In the genomic region with DNA sequence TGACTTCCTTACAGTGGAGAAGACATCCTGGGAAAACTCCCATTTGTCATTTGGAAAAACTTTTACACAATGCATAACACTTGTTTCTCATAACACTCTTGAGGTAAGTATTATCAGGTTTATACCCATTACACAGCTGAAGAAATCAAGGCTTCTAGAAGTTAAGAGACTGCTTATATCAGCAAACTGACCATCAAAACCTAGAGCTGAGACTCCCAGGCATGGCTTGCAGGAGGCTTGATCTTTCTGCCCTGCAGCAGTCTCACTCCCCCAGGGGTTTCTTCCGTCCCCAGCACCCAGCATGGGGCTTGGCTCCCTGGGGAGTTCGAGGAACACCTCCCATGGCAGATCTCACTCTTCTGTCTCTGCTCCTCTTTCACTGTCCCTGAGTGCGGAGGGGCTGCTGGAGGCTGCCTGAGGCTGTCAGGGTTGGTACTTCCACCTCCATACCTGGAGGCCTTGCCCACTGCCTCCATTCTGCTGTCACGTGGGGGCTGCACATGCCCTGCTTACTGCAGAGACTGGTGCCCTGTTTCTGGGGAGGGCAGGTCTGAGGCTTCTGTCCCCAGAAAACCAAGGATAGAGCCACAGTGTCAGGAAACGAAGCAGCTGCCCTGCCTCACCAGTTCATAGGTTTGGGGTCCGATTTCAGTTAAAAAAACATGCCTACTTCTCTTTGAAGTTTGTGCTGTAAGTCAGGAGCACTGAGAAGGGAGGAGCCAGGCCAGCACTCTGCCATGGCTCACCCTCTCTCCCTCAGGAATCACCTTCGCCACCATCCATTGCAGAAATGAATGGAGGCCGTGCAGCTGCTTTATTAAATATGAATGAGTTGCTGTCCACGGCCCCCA, we compare ENCODE assay signal across 30 cellular contexts.
DNase-seq lines count a peak whose midpoint lies in the region; ATAC-seq, FAIRE-seq and TF ChIP-seq lines count a peak whose summit lies in the region.
"Had no signal": no experiment of that assay in that cellular context is flagged by ENCODE, and none has a peak within 500 bp of the region (broad histone marks: within the 10 kb centered on the region; RNA-seq: fewer than 3 reads in every experiment).

No MANE protein-coding gene starts in this region.

- H3K27me3 ChIP-seq in GM23338 (ENCODE audit: insufficient read depth) (no peaks in the 10 kb centered on the region), Karpas-422 (ENCODE audit: low read length) (no peaks in the 10 kb centered on the region), spleen (replicated peaks in 1 of 7) (no peaks in the 10 kb centered on the region), transverse colon (no peaks in the 10 kb centered on the region)
- H3K27me3 ChIP-seq: ascending aorta, colonic mucosa, sigmoid colon, SJSA1 had no signal

- in situ Hi-C loops in transverse colon (cut with MboI; ENCODE audit: low pct_ligation_motif_present in 1 of 4, low pct_unique_long_range_greater_than_20kb in 1 of 4, low sequenced_read_pairs in 3 of 4) = no loop called here

- H3K27ac ChIP-seq in GM23338 (ENCODE audit: low read depth) (no peak overlapping the region), Karpas-422 (ENCODE audit: low read length) (no peak overlapping the region), kidney (ENCODE audit: low read depth in 2 of 2, low read length in 2 of 2) (no peak overlapping the region), spleen (no peak overlapping the region), transverse colon (no peak overlapping the region)
- H3K27ac ChIP-seq: ascending aorta, colonic mucosa, KMS-11, neutrophil, sigmoid colon, SJSA1, tibial artery, VCaP had no signal

- TF ChIP-seq CTCF in GM23338 (conservative IDR thresholded peaks at IDR 0.05; ENCODE audit: low read depth in 2 of 2) (no peak), kidney (IDR thresholded peaks at IDR 0.05; ENCODE audit: borderline replicate concordance, extremely low read depth, insufficient read depth) (no peak), spleen (IDR thresholded peaks at IDR 0.05 in 8 of 11, conservative IDR thresholded peaks at IDR 0.05 in 3 of 11) (no peak), transverse colon (IDR thresholded peaks at IDR 0.05) (no peak)

- no peak for ATAC-seq in GM23338
- ATAC-seq: left ventricle myocardium superior had no signal

- H3K4me1 ChIP-seq in GM23338 (ENCODE audit: insufficient read depth) = peaks cover 3% of the 10 kb centered on the region; the same call in 1 of the 2 replicates
- H3K4me1 ChIP-seq in Karpas-422 (ENCODE audit: low read length) = peaks cover 54% of the 10 kb centered on the region
- no peaks in the 10 kb centered on the region for H3K4me1 ChIP-seq in kidney (ENCODE audit: control insufficient read depth in 1 of 2, insufficient read depth in 1 of 2, low read depth in 1 of 2, low read length in 2 of 2)
- H3K4me1 ChIP-seq in spleen = peaks cover 0 to 24% (median 2%) of the 10 kb centered on the region in 6 donors
- H3K4me1 ChIP-seq in transverse colon = no peaks in the 10 kb centered on the region
- H3K4me1 ChIP-seq: ascending aorta, colonic mucosa, sigmoid colon, SJSA1, tibial artery had no signal

- H4K20me1 ChIP-seq in GM23338 (replicated peaks; ENCODE audit: insufficient read depth) = no peaks in the 10 kb centered on the region
- 0 out of 2 replicates have a peak, but pooled peaks cover 4% of the 10 kb centered on the region for H4K20me1 ChIP-seq in Karpas-422 (ENCODE audit: insufficient read depth, low read depth, low read length)

- H3K27ac Mint-ChIP-seq in GM23338 = no peak overlapping the region
- H3K27ac Mint-ChIP-seq: activated CD4-positive, alpha-beta T cell treated with anti-CD3 and anti-CD28 coated beads, Interleukin-2, amount 10 ng/mL, durations not matched to agents 7 days and 5 days; activated naive CD8-positive, alpha-beta T cell treated with anti-CD3 and anti-CD28 coated beads, Interleukin-2, amount 10 ng/mL, durations not matched to agents 7 days and 5 days; HFFc6; progenitor cell of endocrine pancreas had no signal

- DNase-seq in GM23338 (ENCODE audit: low spot score) = no peak
- DNase-seq in Karpas-422 = peak; percentile 61
- DNase-seq in kidney = peak; percentile 33
- peak; percentile 59 for DNase-seq in spleen
- DNase-seq in NCI-H748 treated with DMSO at 0.1 percent for 48 hours (lab: John Stamatoyannopoulos, UW) = no peak
- DNase-seq in transverse colon = no peak
- DNase-seq in LoVo (ENCODE audit: low spot score) = no peak
- DNase-seq: activated CD4-positive, alpha-beta T cell treated with anti-CD3 and anti-CD28 coated beads, Interleukin-2, amount 10 ng/mL, durations not matched to agents 7 days and 5 days; activated gamma-delta T cell; activated naive CD8-positive, alpha-beta T cell treated with anti-CD3 and anti-CD28 coated beads, Interleukin-2, amount 10 ng/mL, durations not matched to agents 7 days and 5 days; Calu3; colonic mucosa; DND-41; effector CD8-positive, alpha-beta T cell; HFFc6; immature natural killer cell; left ventricle myocardium superior; NCI-H1417 treated with DMSO at 0.1 percent for 48 hours; NCI-H2081 treated with DMSO at 0.1 percent for 48 hours; NCI-H446; stimulated activated CD4-positive, alpha-beta T cell treated with anti-CD3 and anti-CD28 coated beads, Interleukin-4, amount 100 ng/mL, for 1 hour; T1000 had no signal

- no peak for FAIRE-seq in kidney (lab: Jason Lieb, UNC)

- peaks cover 8% of the 10 kb centered on the region for H3K27me3 Mint-ChIP-seq in GM23338 (ENCODE audit: insufficient read depth, low read depth, poor library complexity)
- H3K27me3 Mint-ChIP-seq: activated CD4-positive, alpha-beta T cell treated with anti-CD3 and anti-CD28 coated beads, Interleukin-2, amount 10 ng/mL, durations not matched to agents 7 days and 5 days had no signal

- H3K36me3 ChIP-seq in GM23338 (ENCODE audit: insufficient read depth) (no peaks in the 10 kb centered on the region), Karpas-422 (ENCODE audit: insufficient read depth, low read length) (peaks cover 10% of the 10 kb centered on the region; the same call in 1 of the 2 replicates), kidney (ENCODE audit: control insufficient read depth in 1 of 2, insufficient read depth in 2 of 2, low read length in 2 of 2) (no peaks in the 10 kb centered on the region), spleen (no peaks in the 10 kb centered on the region), transverse colon (no peaks in the 10 kb centered on the region)
- H3K36me3 ChIP-seq: ascending aorta, colonic mucosa, neutrophil, sigmoid colon, SJSA1, tibial artery had no signal

- no peaks in the 10 kb centered on the region for H3K36me3 Mint-ChIP-seq in GM23338 (ENCODE audit: low read depth)
- H3K36me3 Mint-ChIP-seq: activated naive CD8-positive, alpha-beta T cell treated with anti-CD3 and anti-CD28 coated beads, Interleukin-2, amount 10 ng/mL, durations not matched to agents 7 days and 5 days; immature natural killer cell had no signal

- H3K4me1 Mint-ChIP-seq in GM23338 = peaks cover 34% of the 10 kb centered on the region
- H3K4me1 Mint-ChIP-seq: activated CD4-positive, alpha-beta T cell treated with anti-CD3 and anti-CD28 coated beads, Interleukin-2, amount 10 ng/mL, durations not matched to agents 7 days and 5 days; activated naive CD8-positive, alpha-beta T cell treated with anti-CD3 and anti-CD28 coated beads, Interleukin-2, amount 10 ng/mL, durations not matched to agents 7 days and 5 days; immature natural killer cell had no signal

- no peaks in the 10 kb centered on the region for H3K9me2 ChIP-seq in GM23338 (ENCODE audit: insufficient read depth)
- H3K9me2 ChIP-seq in Karpas-422 (replicated peaks; ENCODE audit: insufficient read depth, low read length) = no peaks in the 10 kb centered on the region

- H3K4me2 ChIP-seq in GM23338 (no peak overlapping the region), Karpas-422 (ENCODE audit: low read depth, low read length, poor library complexity, severe bottlenecking) (peak overlapping the region; percentile 1)
- H3K4me2 ChIP-seq: KMS-11 had no signal

- peak overlapping the region; percentile 52; the same call in 1 of the 2 replicates for H2AFZ ChIP-seq in GM23338
- H2AFZ ChIP-seq in Karpas-422 (ENCODE audit: low read length) = no peak overlapping the region

- H3F3A ChIP-seq in GM23338 (replicated peaks; ENCODE audit: low read depth) = no peaks in the 10 kb centered on the region

- no peak for TF ChIP-seq EP300 in transverse colon (IDR thresholded peaks at IDR 0.05; ENCODE audit: low read depth)

- H3K9me3 ChIP-seq in Karpas-422 (ENCODE audit: low read length) = no peaks in the 10 kb centered on the region
- no peaks in the 10 kb centered on the region for H3K9me3 ChIP-seq in kidney (ENCODE audit: control insufficient read depth in 1 of 2, low read length in 2 of 2)
- no peaks in the 10 kb centered on the region for H3K9me3 ChIP-seq in spleen
- no peaks in the 10 kb centered on the region for H3K9me3 ChIP-seq in transverse colon
- H3K9me3 ChIP-seq: ascending aorta, colonic mucosa, neutrophil, sigmoid colon, SJSA1, tibial artery had no signal

- TF ChIP-seq POLR2A in spleen (IDR thresholded peaks at IDR 0.05) (no peak), transverse colon (IDR thresholded peaks at IDR 0.05) (no peak)

- H3K79me2 ChIP-seq in GM23338 (replicated peaks; ENCODE audit: insufficient read depth) = no peaks in the 10 kb centered on the region
- H3K79me2 ChIP-seq in Karpas-422 (ENCODE audit: low read length) = no peaks in the 10 kb centered on the region

- H3K9ac ChIP-seq in Karpas-422 (ENCODE audit: low read length) (peak overlapping the region; percentile 13; the same call in 1 of the 2 replicates), kidney (ENCODE audit: low read length in 2 of 2) (no peak overlapping the region)
- H3K9ac ChIP-seq: KMS-11 had no signal

- intact Hi-C loops in kidney (cut with DNase I) (no loop called here), spleen (cut with DNase I; ENCODE audit: low total_unique reads) (no loop called here), transverse colon (cut with DNase I; ENCODE audit: low total_unique reads) (no loop called here)

- H3K4me3 ChIP-seq in GM23338 (no peak overlapping the region), Karpas-422 (ENCODE audit: low read length) (no peak overlapping the region), kidney (ENCODE audit: low read length in 2 of 2) (no peak overlapping the region), spleen (no peak overlapping the region), transverse colon (no peak overlapping the region)
- H3K4me3 ChIP-seq: ascending aorta, colonic mucosa, sigmoid colon, SJSA1, tibial artery had no signal

- WGBS in spleen, 5 donors = 65 to 78% (median 74%) methylated on average over 8 to 9 of the region's 9 CpGs
- 50 to 64% methylated on average over 4 to 9 of the region's 9 CpGs for WGBS in transverse colon (ENCODE audit: low coverage in 1 of 2), 2 donors

- H3K9me3 Mint-ChIP-seq in GM23338 = no peaks in the 10 kb centered on the region
- H3K9me3 Mint-ChIP-seq: activated CD4-positive, alpha-beta T cell treated with anti-CD3 and anti-CD28 coated beads, Interleukin-2, amount 10 ng/mL, durations not matched to agents 7 days and 5 days; activated naive CD8-positive, alpha-beta T cell treated with anti-CD3 and anti-CD28 coated beads, Interleukin-2, amount 10 ng/mL, durations not matched to agents 7 days and 5 days; HFFc6; immature natural killer cell had no signal

- no peak overlapping the region for H3K4me3 Mint-ChIP-seq in GM23338
- H3K4me3 Mint-ChIP-seq: activated CD4-positive, alpha-beta T cell treated with anti-CD3 and anti-CD28 coated beads, Interleukin-2, amount 10 ng/mL, durations not matched to agents 7 days and 5 days; activated naive CD8-positive, alpha-beta T cell treated with anti-CD3 and anti-CD28 coated beads, Interleukin-2, amount 10 ng/mL, durations not matched to agents 7 days and 5 days; HFFc6; immature natural killer cell had no signal

Comparison
In these comparisons a context has a peak if more than half of its experiments do, and no peak if none do; other contexts are left out.
1. DNase-seq: peak in Karpas-422 (single experiment), kidney (single experiment) and spleen (single experiment); none in GM23338 (single experiment), NCI-H748 treated with DMSO at 0.1 percent for 48 hours (single experiment), transverse colon (single experiment) and LoVo (single experiment).